ENCODE assay signal across 7 cellular contexts in the genomic region with DNA sequence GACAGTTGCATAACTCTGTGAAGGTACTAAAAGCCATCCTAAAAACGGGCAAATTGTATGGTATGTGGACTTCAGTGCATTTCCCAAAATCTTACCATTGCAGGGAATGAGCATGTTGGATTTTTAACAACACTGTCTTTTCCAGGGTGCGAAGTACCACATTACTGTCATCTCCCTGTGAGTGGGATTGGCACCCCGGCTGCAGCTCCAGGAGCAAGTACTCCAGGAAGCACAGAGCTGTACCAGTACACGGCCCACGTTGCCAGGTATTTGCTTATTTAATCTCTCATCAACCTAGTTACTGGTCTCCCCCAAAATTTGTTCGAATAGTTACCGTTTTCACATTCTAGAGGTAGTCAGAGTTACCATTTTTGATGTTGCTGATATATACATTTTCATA.
"Had no signal": no experiment of that assay in that cellular context is flagged by ENCODE, and none has a peak within 500 bp of the region (broad histone marks: within the 10 kb centered on the region; RNA-seq: fewer than 3 reads in every experiment).

No MANE protein-coding gene starts in this region.

- DNase-seq: GOT3, H7, HCEC 1CT, KBM-7 had no signal

- ATAC-seq: HepG2 had no signal

- H3K27ac ChIP-seq: HL-60 had no signal

- H3K27ac Mint-ChIP-seq: IgD-negative memory B cell had no signal

- H3K4me3 Mint-ChIP-seq: IgD-negative memory B cell had no signal
